In the genomic region with DNA sequence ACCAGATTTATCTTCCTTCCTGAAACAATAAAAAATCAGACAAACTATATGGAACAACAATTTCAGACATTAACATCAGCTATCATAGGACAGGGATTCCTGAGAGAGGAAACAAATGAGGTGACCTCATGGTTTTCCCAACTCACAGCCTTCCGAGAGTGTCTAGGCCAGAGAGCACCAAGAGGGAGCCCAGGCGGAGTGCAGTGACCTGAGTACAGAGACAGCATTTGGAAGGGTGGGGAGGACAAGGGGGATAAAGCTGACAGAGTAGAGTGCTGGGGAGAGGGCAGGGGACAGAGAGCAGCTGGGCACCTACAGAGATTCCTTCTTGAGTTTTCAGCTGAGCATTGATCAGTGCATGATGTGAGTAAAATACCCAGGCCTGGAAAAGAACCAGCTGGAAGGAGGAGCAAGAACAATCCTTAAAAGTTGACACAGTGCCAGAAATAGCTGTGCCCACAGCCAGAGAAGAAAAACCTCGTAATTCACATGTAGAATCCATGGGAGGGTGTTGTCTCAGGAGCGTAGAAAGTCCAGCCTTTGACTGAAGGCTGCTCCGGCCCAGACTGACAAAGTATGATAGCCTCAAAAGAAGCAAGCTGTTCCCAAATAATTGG, we compare ENCODE assay signal across 16 cellular contexts. TPM values are rescaled to one million over a fixed set of nuclear protein-coding genes. Genes with fewer than 3 reads are reported as not detected.
A peak's percentile ranks its signal among the peaks of the same experiment; 100 is the strongest.
DNase-seq lines count a peak whose midpoint lies in the region; FAIRE-seq and TF ChIP-seq lines count a peak whose summit lies in the region.
"Had no signal": no experiment of that assay in that cellular context is flagged by ENCODE, and none has a peak within 500 bp of the region (broad histone marks: within the 10 kb centered on the region; RNA-seq: fewer than 3 reads in every experiment).

No MANE protein-coding gene starts in this region.

- FAIRE-seq in HTR-8/SVneo (lab: Jason Lieb, UNC) = no peak

- no peak for TF ChIP-seq CTCF in GM10266 (IDR thresholded peaks at IDR 0.05; ENCODE audit: control insufficient read depth, insufficient read depth, low read depth, missing control alignments)

- DNase-seq in DMS79 (lab: John Stamatoyannopoulos, UW) (peak; percentile 1), NCI-H1694 (lab: John Stamatoyannopoulos, UW) (peak; percentile 28), astrocyte of the hippocampus (ENCODE audit: low read depth, low spot score) (peak; percentile 68), mesenteric fat pad (ENCODE audit: low spot score) (peak; percentile 26), HTR-8/SVneo (ENCODE audit: insufficient read length, low spot score) (no peak), GM10266 (ENCODE audit: extremely low spot score) (no peak)
- no peak for DNase-seq in activated naive CD4-positive, alpha-beta T cell (lab: John Stamatoyannopoulos, UW)
- DNase-seq: activated CD4-positive, alpha-beta memory T cell treated with anti-CD3 and anti-CD28 coated beads for 36 hours; activated naive CD8-positive, alpha-beta T cell treated with anti-CD3 and anti-CD28 coated beads, Interleukin-2, amount 10 ng/mL, durations not matched to agents 7 days and 5 days; activated T-cell treated with anti-CD3 and anti-CD28 coated beads, Interleukin-2, amount 50 U/mL, for 72 hours; DMS53; KBM-7; left colon; NCI-H510A treated with DMSO at 0.1 percent for 48 hours; PC-9; stimulated activated naive CD4-positive, alpha-beta T cell had no signal

RNA-seq across cellular contexts. Expression of gene PANX2, which starts 34.0 kb away (rescaled TPM):
- total RNA-seq in mesenteric fat pad = 1.9 TPM

RNA-seq across cellular contexts. Expression of gene MOV10L1, which starts 46.7 kb away (rescaled TPM):
- total RNA-seq in mesenteric fat pad = 0.87 TPM
- total RNA-seq: activated CD4-positive, alpha-beta memory T cell treated with anti-CD3 and anti-CD28 coated beads for 36 hours; activated naive CD8-positive, alpha-beta T cell treated with anti-CD3 and anti-CD28 coated beads, Interleukin-2, amount 10 ng/mL, durations not matched to agents 7 days and 5 days; PC-9 had no signal

RNA-seq across cellular contexts. Expression of gene TRABD, which starts 49.2 kb away (rescaled TPM):
- 42.3 TPM for total RNA-seq in mesenteric fat pad

RNA-seq across cellular contexts. Expression of gene MLC1, which starts 51.3 kb away (rescaled TPM):
- total RNA-seq in mesenteric fat pad = 0.26 TPM
- total RNA-seq: activated CD4-positive, alpha-beta memory T cell treated with anti-CD3 and anti-CD28 coated beads for 36 hours; PC-9 had no signal

Comparison
In these comparisons a context has a peak if more than half of its experiments do, and no peak if none do; other contexts are left out.
1. DNase-seq: peak in DMS79 (single experiment), NCI-H1694 (single experiment), astrocyte of the hippocampus (single experiment) and mesenteric fat pad (single experiment); none in HTR-8/SVneo (single experiment), GM10266 (single experiment) and activated naive CD4-positive, alpha-beta T cell (0 of 4).